20 cellular contexts compared by ENCODE assay signal in the genomic region with DNA sequence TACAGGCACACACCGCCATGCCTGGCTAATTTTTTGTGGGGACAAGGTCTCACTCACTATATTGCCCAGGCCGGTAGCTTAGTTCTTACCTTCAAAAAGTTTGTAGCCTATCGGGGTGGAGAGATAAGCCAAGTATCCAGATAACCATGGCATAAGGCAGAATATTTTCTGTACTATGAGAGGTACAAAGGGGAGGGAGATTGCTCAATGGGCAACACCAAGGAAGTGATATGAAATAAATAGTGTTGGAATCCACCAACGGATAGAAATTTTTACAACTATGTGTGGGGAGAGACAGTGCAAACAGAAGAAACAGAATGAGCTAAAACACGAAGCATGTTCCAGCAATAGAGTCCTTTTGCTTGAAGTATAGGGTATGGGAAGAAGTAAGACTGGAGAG. TPM values are rescaled to one million over a fixed set of nuclear protein-coding genes. Genes with fewer than 3 reads are reported as not detected.
"Had no signal": no experiment of that assay in that cellular context is flagged by ENCODE, and none has a peak within 500 bp of the region (broad histone marks: within the 10 kb centered on the region; RNA-seq: fewer than 3 reads in every experiment).

No MANE protein-coding gene starts in this region.

- H3K27ac Mint-ChIP-seq: activated naive CD4-positive, alpha-beta T cell treated with anti-CD3 and anti-CD28 coated beads, Interleukin-2, amount 50 U/mL, for 24 hours; activated T-helper 17 cell treated with anti-CD3 and anti-CD28 coated beads, Interleukin-2, amount 50 U/mL, for 72 hours; natural killer cell treated with Interleukin-12 subunit alpha and Interleukin-12 subunit beta and Interleukin-15 and Interleukin-18, amount 100 ng/mL, for 72 hours had no signal

- DNase-seq: activated CD4-positive, alpha-beta T cell treated with anti-CD3 and anti-CD28 coated beads, Interleukin-2, amount 50 U/mL, for 1 hour; activated T-cell treated with anti-CD3 and anti-CD28 coated beads for 4 hours; aorta; esophagus squamous epithelium; foreskin fibroblast; glutamatergic neuron; sigmoid colon; stimulated activated CD4-positive, alpha-beta T cell treated with anti-CD3 and anti-CD28 coated beads, Interleukin-4, amount 100 ng/mL, for 1 hour; stimulated activated naive CD8-positive, alpha-beta T cell treated with anti-CD3 and anti-CD28 coated beads, Interleukin-15, amount 100 ng/mL, for 72 hours; SW 1271 had no signal

- H3K27ac ChIP-seq: esophagus squamous epithelium, sigmoid colon, thoracic aorta had no signal

- H3K4me3 ChIP-seq: esophagus squamous epithelium, sigmoid colon, thoracic aorta had no signal

- H3K9me3 Mint-ChIP-seq: activated naive CD4-positive, alpha-beta T cell treated with anti-CD3 and anti-CD28 coated beads, Interleukin-2, amount 50 U/mL, for 24 hours; activated T-helper 17 cell treated with anti-CD3 and anti-CD28 coated beads, Interleukin-2, amount 50 U/mL, for 72 hours; natural killer cell treated with Interleukin-12 subunit alpha and Interleukin-12 subunit beta and Interleukin-15 and Interleukin-18, amount 100 ng/mL, for 72 hours; stimulated activated naive CD8-positive, alpha-beta T cell treated with anti-CD3 and anti-CD28 coated beads, Interleukin-15, amount 100 ng/mL, for 72 hours had no signal

- H3K27me3 ChIP-seq: esophagus squamous epithelium, sigmoid colon had no signal

- ATAC-seq: activated T-helper 17 cell treated with anti-CD3 and anti-CD28 coated beads, Interleukin-2, amount 50 U/mL, for 72 hours; left lobe of liver; natural killer cell treated with Interleukin-12 subunit alpha and Interleukin-12 subunit beta and Interleukin-15 and Interleukin-18, amount 100 ng/mL, for 72 hours; stimulated activated naive CD8-positive, alpha-beta T cell treated with anti-CD3 and anti-CD28 coated beads, Interleukin-15, amount 100 ng/mL, for 72 hours had no signal

- H3K4me3 Mint-ChIP-seq: activated naive CD4-positive, alpha-beta T cell treated with anti-CD3 and anti-CD28 coated beads, Interleukin-2, amount 50 U/mL, for 24 hours; activated T-helper 17 cell treated with anti-CD3 and anti-CD28 coated beads, Interleukin-2, amount 50 U/mL, for 72 hours; natural killer cell treated with Interleukin-12 subunit alpha and Interleukin-12 subunit beta and Interleukin-15 and Interleukin-18, amount 100 ng/mL, for 72 hours; stimulated activated naive CD8-positive, alpha-beta T cell treated with anti-CD3 and anti-CD28 coated beads, Interleukin-15, amount 100 ng/mL, for 72 hours had no signal

- H3K27me3 Mint-ChIP-seq: activated naive CD4-positive, alpha-beta T cell treated with anti-CD3 and anti-CD28 coated beads, Interleukin-2, amount 50 U/mL, for 24 hours; activated T-helper 17 cell treated with anti-CD3 and anti-CD28 coated beads, Interleukin-2, amount 50 U/mL, for 72 hours; natural killer cell treated with Interleukin-12 subunit alpha and Interleukin-12 subunit beta and Interleukin-15 and Interleukin-18, amount 100 ng/mL, for 72 hours; stimulated activated naive CD8-positive, alpha-beta T cell treated with anti-CD3 and anti-CD28 coated beads, Interleukin-15, amount 100 ng/mL, for 72 hours had no signal

- H3K9me3 ChIP-seq: esophagus squamous epithelium, sigmoid colon, thoracic aorta had no signal

RNA-seq across cellular contexts. Expression of a gene that starts 25.0 kb away (rescaled TPM):
- total RNA-seq: activated CD8-positive, alpha-beta memory T cell treated with anti-CD3 and anti-CD28 coated beads for 36 hours; bronchial epithelial cell; esophagus squamous epithelium; natural killer cell treated with Interleukin-12 subunit alpha and Interleukin-12 subunit beta and Interleukin-15 and Interleukin-18, amount 100 ng/mL, for 72 hours; osteoblast; pulmonary artery endothelial cell; sigmoid colon; urinary bladder had no signal
- polyA plus RNA-seq: urinary bladder had no signal
